Comparison of ENCODE assay signal across 29 cellular contexts in genomic region chr2:215320102-215320501, GRCh38.
"Had no signal": no experiment of that assay in that cellular context is flagged by ENCODE, and none has a peak within 500 bp of the region (broad histone marks: within the 10 kb centered on the region; RNA-seq: fewer than 3 reads in every experiment).

No MANE protein-coding gene starts in this region.

- H3K27ac ChIP-seq: colonic mucosa, dorsolateral prefrontal cortex, heart right ventricle, left lung, lower lobe of right lung, ovary, skin epidermis, thyroid gland, upper lobe of left lung, vagina had no signal

- H3K36me3 ChIP-seq: colonic mucosa, ovary had no signal

- H3K9me3 ChIP-seq: colonic mucosa, heart right ventricle, left lung, lower lobe of right lung, ovary, thyroid gland, upper lobe of left lung, vagina had no signal

- H3K9me3 Mint-ChIP-seq: activated B cell treated with CpG ODN at 0.5 μM for 24 hours; activated naive CD4-positive, alpha-beta T cell treated with anti-CD3 and anti-CD28 coated beads, Interleukin-2, amount 50 U/mL, for 72 hours; activated T-cell treated with anti-CD3 and anti-CD28 coated beads, Interleukin-2, amount 50 U/mL, for 24 hours; activated T-helper 2 cell treated with anti-CD3 and anti-CD28 coated beads, Interferon-gamma antibody, Interleukin-2, Interleukin-4, amounts not matched to agents 10 μg/mL and 5 μg/mL and 100 μg/mL, durations not matched to agents 14 hours and 24 hours and 36 hours; stimulated activated memory B cell treated with anti-CD40 and anti-IgM and Interleukin-4, amounts not matched to agents 10 μg/mL and 1 μg/mL and 100 μg/mL, for 72 hours; stimulated activated naive CD8-positive, alpha-beta T cell treated with anti-CD3 and anti-CD28 coated beads, Interleukin-15, amount 100 ng/mL, for 72 hours had no signal

- H3K27me3 Mint-ChIP-seq: activated B cell treated with CpG ODN at 0.5 μM for 24 hours; activated T-cell treated with anti-CD3 and anti-CD28 coated beads, Interleukin-2, amount 50 U/mL, for 24 hours; progenitor cell of endocrine pancreas; stimulated activated memory B cell treated with anti-CD40 and anti-IgM and Interleukin-4, amounts not matched to agents 10 μg/mL and 1 μg/mL and 100 μg/mL, for 72 hours; stimulated activated naive CD8-positive, alpha-beta T cell treated with anti-CD3 and anti-CD28 coated beads, Interleukin-15, amount 100 ng/mL, for 72 hours; T-helper 17 cell had no signal

- H3K4me1 ChIP-seq: colonic mucosa, heart right ventricle, lower lobe of right lung, thyroid gland, upper lobe of left lung had no signal

- H3K27ac Mint-ChIP-seq: activated B cell treated with CpG ODN at 0.5 μM for 24 hours; activated T-helper 2 cell treated with anti-CD3 and anti-CD28 coated beads, Interferon-gamma antibody, Interleukin-2, Interleukin-4, amounts not matched to agents 10 μg/mL and 5 μg/mL and 100 μg/mL, durations not matched to agents 14 hours and 24 hours and 36 hours; progenitor cell of endocrine pancreas; stimulated activated memory B cell treated with anti-CD40 and anti-IgM and Interleukin-4, amounts not matched to agents 10 μg/mL and 1 μg/mL and 100 μg/mL, for 72 hours had no signal

- ATAC-seq: heart right ventricle; left lung; lower lobe of right lung; sciatic nerve; SK-N-SH treated with all-trans-retinoic acid at 6 μM for 48 hours; stimulated activated memory B cell treated with anti-CD40 and anti-IgM and Interleukin-4, amounts not matched to agents 10 μg/mL and 1 μg/mL and 100 μg/mL, for 72 hours; stimulated activated naive CD8-positive, alpha-beta T cell treated with anti-CD3 and anti-CD28 coated beads, Interleukin-15, amount 100 ng/mL, for 72 hours; T-helper 17 cell had no signal

- DNase-seq: activated B cell treated with CpG ODN at 0.5 μM for 24 hours; activated CD4-positive, alpha-beta T cell treated with anti-CD3 and anti-CD28 coated beads, Interleukin-2, amount 50 U/mL, for 1 hour; activated CD8-positive, alpha-beta memory T cell treated with anti-CD3 and anti-CD28 coated beads, Interleukin-2, amount 50 U/mL, for 4 hours; activated T-cell treated with anti-CD3 and anti-CD28 coated beads, Interleukin-2, amount 50 U/mL, for 24 hours; anterior cingulate cortex; colonic mucosa; dorsolateral prefrontal cortex; effector memory CD4-positive, alpha-beta T cell; foreskin melanocyte; heart right ventricle; left lung; lower lobe of right lung; ovary; stimulated activated CD4-positive, alpha-beta T cell treated with anti-CD3 and anti-CD28 coated beads, Interleukin-1b, Interleukin-23, amount 100 ng/mL, for 48 hours; stimulated activated CD4-positive, alpha-beta T cell treated with anti-CD3 and anti-CD28 coated beads, Interleukin-4, amount 100 ng/mL, for 4 hours; stimulated activated CD8-positive, alpha-beta memory T cell treated with anti-CD3 and anti-CD28 coated beads, Interleukin-4, amount 100 ng/mL, for 48 hours; stimulated activated naive CD8-positive, alpha-beta T cell treated with anti-CD3 and anti-CD28 coated beads, Interleukin-15, amount 100 ng/mL, for 72 hours; substantia nigra; T-helper 17 cell; thyroid gland had no signal

- H3K27me3 ChIP-seq: colonic mucosa, dorsolateral prefrontal cortex, heart right ventricle, left lung, ovary, thyroid gland, upper lobe of left lung, vagina had no signal

- H3K4me3 ChIP-seq: colonic mucosa, dorsolateral prefrontal cortex, heart right ventricle, left lung, lower lobe of right lung, ovary, skin epidermis, thyroid gland, upper lobe of left lung, vagina had no signal

- H3K4me3 Mint-ChIP-seq: activated B cell treated with CpG ODN at 0.5 μM for 24 hours; activated T-cell treated with anti-CD3 and anti-CD28 coated beads, Interleukin-2, amount 50 U/mL, for 24 hours; stimulated activated memory B cell treated with anti-CD40 and anti-IgM and Interleukin-4, amounts not matched to agents 10 μg/mL and 1 μg/mL and 100 μg/mL, for 72 hours; stimulated activated naive CD8-positive, alpha-beta T cell treated with anti-CD3 and anti-CD28 coated beads, Interleukin-15, amount 100 ng/mL, for 72 hours; T-helper 17 cell had no signal
